Comparison of ENCODE assay signal across 12 cellular contexts in the genomic region with DNA sequence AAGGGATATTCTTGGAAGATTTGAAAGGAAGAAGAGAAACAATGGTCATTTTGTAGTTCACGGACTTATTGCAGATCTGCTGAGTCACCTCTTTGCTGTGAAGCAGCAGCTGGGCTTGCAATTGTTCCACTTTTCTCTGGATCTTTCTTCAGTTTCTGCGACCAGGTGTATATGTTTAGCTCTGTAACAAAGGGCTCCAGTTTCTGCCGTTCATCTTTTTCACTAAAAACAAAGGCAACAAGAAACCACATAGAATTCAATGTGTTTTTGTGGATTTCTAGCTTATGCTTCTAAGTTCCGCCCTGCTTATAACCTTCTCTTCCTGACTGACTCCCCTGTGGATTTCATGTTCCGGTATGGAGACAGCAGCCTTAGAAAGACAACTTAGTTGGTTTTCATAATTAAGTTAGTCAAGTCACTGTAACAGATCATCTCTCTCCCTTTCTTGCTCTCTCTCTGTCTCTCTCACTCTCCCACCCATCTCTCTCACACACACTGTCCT.
DNase-seq lines count a peak whose midpoint lies in the region; ATAC-seq and TF ChIP-seq lines count a peak whose summit lies in the region.
"Had no signal": no experiment of that assay in that cellular context is flagged by ENCODE, and none has a peak within 500 bp of the region (broad histone marks: within the 10 kb centered on the region; RNA-seq: fewer than 3 reads in every experiment).

No MANE protein-coding gene starts in this region.

- H3K18ac ChIP-seq in mesendoderm (ENCODE audit: low read length) = peak overlapping the region; percentile 39
- no peak overlapping the region for H3K18ac ChIP-seq in trophoblast cell (ENCODE audit: low read length)

- H2BK12ac ChIP-seq in trophoblast cell (ENCODE audit: low read length) = no peak overlapping the region

- no peak overlapping the region for H4K12ac ChIP-seq in trophoblast cell (ENCODE audit: low read depth, low read length)

- peak overlapping the region in 1 of 10 experiments; percentile 20; a peak in 3 of 20 replicates for H3K4me3 ChIP-seq in BLaER1 treated with 17β-estradiol and CSF1 and Interleukin-3, amounts not matched to agents 10 nM and 100 nM
- H3K4me3 ChIP-seq in KMS-11 (IDR thresholded peaks at IDR 0.05; ENCODE audit: insufficient read depth, low read depth, low read length) = peak overlapping the region; percentile 86
- H3K4me3 ChIP-seq in brain microvascular endothelial cell (ENCODE audit: low read depth, low read length) = no peak overlapping the region
- H3K4me3 ChIP-seq in mesendoderm (ENCODE audit: low read length) = no peak overlapping the region
- no peak overlapping the region for H3K4me3 ChIP-seq in trophoblast cell (ENCODE audit: low read depth, low read length)
- H3K4me3 ChIP-seq: esophagus muscularis mucosa had no signal

- peak; percentile 14 for DNase-seq in brain microvascular endothelial cell
- peak; percentile 43 for DNase-seq in mesendoderm
- DNase-seq in trophoblast cell = no peak
- DNase-seq in NCI-H774 (lab: John Stamatoyannopoulos, UW) = no peak
- DNase-seq: activated CD8-positive, alpha-beta memory T cell treated with anti-CD3 and anti-CD28 coated beads, Interleukin-2, amount 50 U/mL, for 48 hours; H7; left cardiac atrium had no signal

- H3K4me1 ChIP-seq in BLaER1 treated with 17β-estradiol and CSF1 and Interleukin-3, amounts not matched to agents 10 nM and 100 nM = peaks cover 0 to 8% (median 6%) of the 10 kb centered on the region in 10 experiments; a peak in 4 of 20 replicates
- H3K4me1 ChIP-seq in KMS-11 (ENCODE audit: low read depth, poor library complexity, severe bottlenecking) (peaks cover 36% of the 10 kb centered on the region), mesendoderm (ENCODE audit: control insufficient read depth, low read depth, low read length) (no peaks in the 10 kb centered on the region), trophoblast cell (ENCODE audit: control insufficient read depth in 1 of 2, insufficient read depth in 2 of 2, low read length in 2 of 2) (no peaks in the 10 kb centered on the region)
- H3K4me1 ChIP-seq: esophagus muscularis mucosa had no signal

- H4K91ac ChIP-seq in trophoblast cell (ENCODE audit: low read depth, low read length) = no peak overlapping the region

- no CpG with 5 or more reads among the region's 5 CpGs for WGBS in mesendoderm (ENCODE audit: extremely low coverage, insufficient coverage, low lambda C conversion rate)
- no CpG with 5 or more reads among the region's 5 CpGs for WGBS in trophoblast cell (ENCODE audit: extremely low coverage, insufficient coverage, insufficient read length)

- no peak overlapping the region for H2BK120ac ChIP-seq in mesendoderm (ENCODE audit: low read depth, low read length)
- no peak overlapping the region for H2BK120ac ChIP-seq in trophoblast cell (ENCODE audit: insufficient read depth, low read length, poor library complexity)

- no peaks in the 10 kb centered on the region for H3K27me3 ChIP-seq in BLaER1 treated with 17β-estradiol and CSF1 and Interleukin-3, amounts not matched to agents 10 nM and 100 nM
- H3K27me3 ChIP-seq in KMS-11 (ENCODE audit: insufficient read depth, low read depth) (no peaks in the 10 kb centered on the region), brain microvascular endothelial cell (replicated peaks) (no peaks in the 10 kb centered on the region), mesendoderm (ENCODE audit: insufficient read depth, low read length, poor library complexity) (no peaks in the 10 kb centered on the region), trophoblast cell (ENCODE audit: insufficient read depth, low read length) (no peaks in the 10 kb centered on the region)
- H3K27me3 ChIP-seq: esophagus muscularis mucosa had no signal

- H2AK5ac ChIP-seq in mesendoderm (ENCODE audit: low read length) (no peak overlapping the region), trophoblast cell (ENCODE audit: low read length) (no peak overlapping the region)

- H3K9me3 ChIP-seq in BLaER1 treated with 17β-estradiol and CSF1 and Interleukin-3, amounts not matched to agents 10 nM and 100 nM (replicated peaks in 1 of 11) = no peaks in the 10 kb centered on the region
- no peaks in the 10 kb centered on the region for H3K9me3 ChIP-seq in trophoblast cell (ENCODE audit: insufficient read depth, low read depth, low read length)
- H3K9me3 ChIP-seq: esophagus muscularis mucosa had no signal

- peak overlapping the region; percentile 37 to 67 (median 46) for H3K4me2 ChIP-seq in BLaER1 treated with 17β-estradiol and CSF1 and Interleukin-3, amounts not matched to agents 10 nM and 100 nM
- H3K4me2 ChIP-seq in KMS-11 (peak overlapping the region; percentile 83), mesendoderm (ENCODE audit: low read length) (no peak overlapping the region), trophoblast cell (ENCODE audit: low read length) (no peak overlapping the region)

- H2AFZ ChIP-seq in KMS-11 (ENCODE audit: low read depth) (peak overlapping the region; percentile 56), trophoblast cell (ENCODE audit: insufficient read depth, low read length, poor library complexity) (no peak overlapping the region)

- peak overlapping the region in 2 of 11 experiments; percentile 2 to 7; a peak in 3 of 22 replicates for H3K9ac ChIP-seq in BLaER1 treated with 17β-estradiol and CSF1 and Interleukin-3, amounts not matched to agents 10 nM and 100 nM
- H3K9ac ChIP-seq in KMS-11 = peak overlapping the region; percentile 52; the same call in 1 of the 2 replicates
- no peak overlapping the region for H3K9ac ChIP-seq in mesendoderm (ENCODE audit: low read length)
- H3K9ac ChIP-seq in trophoblast cell (ENCODE audit: low read length) = no peak overlapping the region

- TF ChIP-seq CTCF in KMS-11 (conservative IDR thresholded peaks at IDR 0.05; ENCODE audit: low read depth, low read length) (no peak), brain microvascular endothelial cell (IDR thresholded peaks at IDR 0.05; ENCODE audit: low read depth, low read length, missing control alignments) (no peak)

- H3K27ac ChIP-seq in BLaER1 treated with 17β-estradiol and CSF1 and Interleukin-3, amounts not matched to agents 10 nM and 100 nM = peak overlapping the region in 6 of 11 experiments; percentile 3 to 60 (median 39); a peak in 7 of 22 replicates
- H3K27ac ChIP-seq in KMS-11 (peak overlapping the region; percentile 89), brain microvascular endothelial cell (peak overlapping the region; percentile 3), mesendoderm (ENCODE audit: low read depth, low read length) (no peak overlapping the region), trophoblast cell (ENCODE audit: low read depth, low read length) (no peak overlapping the region)
- H3K27ac ChIP-seq: esophagus muscularis mucosa had no signal

- H3K23ac ChIP-seq in mesendoderm (ENCODE audit: low read length) (no peak overlapping the region), trophoblast cell (ENCODE audit: low read length) (no peak overlapping the region)

- H4K5ac ChIP-seq in mesendoderm (ENCODE audit: low read length) = no peak overlapping the region

- H3K79me1 ChIP-seq in mesendoderm (ENCODE audit: low read length) = no peaks in the 10 kb centered on the region
- no peaks in the 10 kb centered on the region for H3K79me1 ChIP-seq in trophoblast cell (ENCODE audit: low read length)

- H3K56ac ChIP-seq in mesendoderm (ENCODE audit: low read length) = no peak overlapping the region

- in situ Hi-C loops in brain microvascular endothelial cell (cut with HindIII; ENCODE audit: low pct_ligation_motif_present, low sequenced_read_pairs) = no loop called here

- H2BK5ac ChIP-seq in mesendoderm (ENCODE audit: low read length) (no peak overlapping the region), trophoblast cell (ENCODE audit: low read depth, low read length, poor library complexity) (no peak overlapping the region)

- no peaks in the 10 kb centered on the region for H3K36me3 ChIP-seq in BLaER1 treated with 17β-estradiol and CSF1 and Interleukin-3, amounts not matched to agents 10 nM and 100 nM
- no peaks in the 10 kb centered on the region for H3K36me3 ChIP-seq in KMS-11 (ENCODE audit: insufficient read depth)
- H3K36me3 ChIP-seq in brain microvascular endothelial cell (replicated peaks) = no peaks in the 10 kb centered on the region
- H3K36me3 ChIP-seq in mesendoderm (ENCODE audit: control insufficient read depth, insufficient read depth, low read length) = no peaks in the 10 kb centered on the region
- H3K36me3 ChIP-seq in trophoblast cell (ENCODE audit: control insufficient read depth in 1 of 2, insufficient read depth in 2 of 2, low read length in 2 of 2) = no peaks in the 10 kb centered on the region
- H3K36me3 ChIP-seq: esophagus muscularis mucosa had no signal

- no peaks in the 10 kb centered on the region for H4K20me1 ChIP-seq in BLaER1 treated with 17β-estradiol and CSF1 and Interleukin-3, amounts not matched to agents 10 nM and 100 nM
- no peaks in the 10 kb centered on the region for H4K20me1 ChIP-seq in KMS-11 (ENCODE audit: insufficient read depth)

- no peak overlapping the region for H2BK15ac ChIP-seq in mesendoderm (replicated peaks; ENCODE audit: low read depth)

- ATAC-seq in HG02840 (IDR thresholded peaks at IDR 0.05; ENCODE audit: low FRiP score, unreplicated experiment) (no peak), HG03457 (IDR thresholded peaks at IDR 0.05; ENCODE audit: unreplicated experiment) (no peak)
- ATAC-seq: left cardiac atrium had no signal

- H4K8ac ChIP-seq in mesendoderm (ENCODE audit: low read depth, low read length) = peak overlapping the region; percentile 86
- H4K8ac ChIP-seq in trophoblast cell (ENCODE audit: low read depth, low read length) = no peak overlapping the region

- no peak overlapping the region for H3K4ac ChIP-seq in mesendoderm (ENCODE audit: low read depth, low read length)
- no peak overlapping the region for H3K4ac ChIP-seq in trophoblast cell (ENCODE audit: low read depth, low read length)

- no peak overlapping the region for H3K14ac ChIP-seq in trophoblast cell (ENCODE audit: low read length)

- H3K79me2 ChIP-seq in KMS-11 (ENCODE audit: insufficient read depth, low read depth) (no peaks in the 10 kb centered on the region), mesendoderm (ENCODE audit: control insufficient read depth, insufficient read depth, low read length) (no peaks in the 10 kb centered on the region), trophoblast cell (ENCODE audit: control insufficient read depth, insufficient read depth, low read length, poor library complexity) (no peaks in the 10 kb centered on the region)

Comparison
In these comparisons a context has a peak if more than half of its experiments do, and no peak if none do; other contexts are left out.
1. H3K27ac ChIP-seq: peak in BLaER1 treated with 17β-estradiol and CSF1 and Interleukin-3, amounts not matched to agents 10 nM and 100 nM (6 of 11), KMS-11 (single experiment) and brain microvascular endothelial cell (single experiment); none in mesendoderm (single experiment) and trophoblast cell (single experiment).
2. H3K4me2 ChIP-seq: peak in BLaER1 treated with 17β-estradiol and CSF1 and Interleukin-3, amounts not matched to agents 10 nM and 100 nM (11 of 11) and KMS-11 (single experiment); none in mesendoderm (single experiment) and trophoblast cell (single experiment).
3. DNase-seq: peak in brain microvascular endothelial cell (single experiment) and mesendoderm (single experiment); none in trophoblast cell (0 of 2) and NCI-H774 (single experiment).